ENCODE assay signal across 1 cellular context in genomic region chr20:50242863-50243609, GRCh38.
TF ChIP-seq lines count a peak whose summit lies in the region.

No MANE protein-coding gene starts in this region.

TF ChIP-seq in HepG2, 621 proteins besides CTCF, POLR2A, EP300 and RAD21 (continued from another document and continues in another):
- TF ChIP-seq HIC2 (CRISPR knock-in tag; IDR thresholded peaks at IDR 0.05; ENCODE audit: low read depth): peak; percentile 100
- TF ChIP-seq CSRNP1 (CRISPR knock-in tag; IDR thresholded peaks at IDR 0.05): peak; percentile 98
- TF ChIP-seq KDM2A (CRISPR knock-in tag; IDR thresholded peaks at IDR 0.05; ENCODE audit: borderline replicate concordance, low read depth): peak; percentile 92
- TF ChIP-seq GATA4 (IDR thresholded peaks at IDR 0.05; ENCODE audit: borderline replicate concordance, low read depth): peak; percentile 49; the same call in 1 of the 2 replicates
- TF ChIP-seq ARID5B (CRISPR knock-in tag; IDR thresholded peaks at IDR 0.05): peak; percentile 94
- TF ChIP-seq DR1 (CRISPR knock-in tag; IDR thresholded peaks at IDR 0.05): peak; percentile 67; the same call in 1 of the 2 replicates
- 0 out of 2 replicates have a peak, but pooled peaks have one; percentile 17 for TF ChIP-seq EED (CRISPR knock-in tag; IDR thresholded peaks at IDR 0.05)
- no peak for TF ChIP-seq PRPF4 (IDR thresholded peaks at IDR 0.05; ENCODE audit: low read depth, low read length, poor library complexity, severe bottlenecking)
- no peak; the same call in 1 of the 2 replicates for TF ChIP-seq ZNF660 (CRISPR knock-in tag; IDR thresholded peaks at IDR 0.05; ENCODE audit: borderline replicate concordance, low read depth)
- peak; percentile 97 for TF ChIP-seq BRD4 (CRISPR knock-in tag; IDR thresholded peaks at IDR 0.05)
- TF ChIP-seq DMTF1 (CRISPR knock-in tag; IDR thresholded peaks at IDR 0.05): no peak
- TF ChIP-seq HMGXB4 (CRISPR knock-in tag; IDR thresholded peaks at IDR 0.05; ENCODE audit: borderline replicate concordance in 1 of 2, low read depth in 1 of 2): peak; percentile 53 to 74; a peak in 3 of 4 replicates
- TF ChIP-seq ZNF274 (CRISPR knock-in tag; IDR thresholded peaks at IDR 0.05): peak; percentile 62; the same call in 1 of the 2 replicates
- TF ChIP-seq GTF3A (CRISPR knock-in tag; conservative IDR thresholded peaks at IDR 0.05): peak; percentile 42; the same call in 1 of the 2 replicates
- peak; percentile 71; the same call in 1 of the 2 replicates for TF ChIP-seq NFKB2 (CRISPR knock-in tag; IDR thresholded peaks at IDR 0.05; ENCODE audit: borderline replicate concordance)
- no peak for TF ChIP-seq DDIT3 (CRISPR knock-in tag; IDR thresholded peaks at IDR 0.05)
- peak; percentile 96 for TF ChIP-seq TOPORS (CRISPR knock-in tag; IDR thresholded peaks at IDR 0.05)
- TF ChIP-seq ZNF468 (CRISPR knock-in tag; IDR thresholded peaks at IDR 0.05): no peak; the same call in 1 of the 2 replicates
- no peak for TF ChIP-seq ZNF549 (CRISPR knock-in tag; IDR thresholded peaks at IDR 0.05)
- TF ChIP-seq CENPX (CRISPR knock-in tag; IDR thresholded peaks at IDR 0.05): no peak
- no peak for TF ChIP-seq ZBTB42 (CRISPR knock-in tag; IDR thresholded peaks at IDR 0.05)
- TF ChIP-seq MED8 (CRISPR knock-in tag; IDR thresholded peaks at IDR 0.05; ENCODE audit: insufficient replicate concordance): peak; percentile 87
- peak; percentile 88 for TF ChIP-seq SPEN (CRISPR knock-in tag; IDR thresholded peaks at IDR 0.05; ENCODE audit: low read depth)
- peak; percentile 96 for TF ChIP-seq ATF7-NPFF (CRISPR knock-in tag; IDR thresholded peaks at IDR 0.05; ENCODE audit: low read depth)
- TF ChIP-seq SNRNP70 (IDR thresholded peaks at IDR 0.05; ENCODE audit: low read depth, low read length): no peak
- no peak for TF ChIP-seq MBNL3 (CRISPR knock-in tag; conservative IDR thresholded peaks at IDR 0.05)
- TF ChIP-seq TEAD2 (CRISPR knock-in tag; IDR thresholded peaks at IDR 0.05): no peak
- peak; percentile 35; the same call in 1 of the 2 replicates for TF ChIP-seq RBAK (CRISPR knock-in tag; IDR thresholded peaks at IDR 0.05)
- 0 out of 2 replicates have a peak, but pooled peaks have one; percentile 5 for TF ChIP-seq TBX3 (IDR thresholded peaks at IDR 0.05; ENCODE audit: borderline replicate concordance)
- peak; percentile 45; the same call in 1 of the 2 replicates for TF ChIP-seq GMEB1 (CRISPR knock-in tag; IDR thresholded peaks at IDR 0.05; ENCODE audit: borderline replicate concordance)
- TF ChIP-seq KLF11 (CRISPR knock-in tag; IDR thresholded peaks at IDR 0.05): no peak; the same call in 1 of the 2 replicates
- TF ChIP-seq KLF15 (CRISPR knock-in tag; IDR thresholded peaks at IDR 0.05; ENCODE audit: borderline replicate concordance): peak; percentile 69; the same call in 1 of the 2 replicates
- TF ChIP-seq ZNF407 (CRISPR knock-in tag; IDR thresholded peaks at IDR 0.05; ENCODE audit: not compliant biosample characterization): no peak
- no peak for TF ChIP-seq MTA3 (CRISPR knock-in tag; IDR thresholded peaks at IDR 0.05)
- TF ChIP-seq ZNF44 (CRISPR knock-in tag; IDR thresholded peaks at IDR 0.05): peak; percentile 90; the same call in 1 of the 2 replicates
- no peak for TF ChIP-seq CHD2 (IDR thresholded peaks at IDR 0.05; ENCODE audit: low read depth, low read length)
